In the genomic region with DNA sequence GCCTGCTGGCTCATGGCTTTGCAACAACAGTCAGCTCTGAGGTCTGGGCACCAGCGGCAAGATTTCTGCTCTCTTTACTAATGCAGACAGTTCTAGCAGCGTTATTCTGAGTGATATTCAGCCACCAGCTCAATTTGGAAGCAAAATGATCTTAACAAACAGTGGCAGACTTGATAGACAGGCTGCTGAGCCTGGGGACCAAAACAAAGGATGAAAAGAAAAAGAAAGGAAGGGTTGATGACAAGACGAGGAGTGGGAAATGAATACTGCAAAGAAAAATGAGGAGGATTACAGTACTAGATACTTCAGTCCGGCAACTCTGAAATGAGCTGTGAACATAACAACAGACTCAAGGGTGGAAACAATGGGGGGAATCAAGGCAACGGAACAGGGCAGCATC, we compare ENCODE assay signal across 22 cellular contexts. TPM values are rescaled to one million over a fixed set of nuclear protein-coding genes. Genes with fewer than 3 reads are reported as not detected.
DNase-seq lines count a peak whose midpoint lies in the region; ATAC-seq and TF ChIP-seq lines count a peak whose summit lies in the region.
"Had no signal": no experiment of that assay in that cellular context is flagged by ENCODE, and none has a peak within 500 bp of the region (broad histone marks: within the 10 kb centered on the region; RNA-seq: fewer than 3 reads in every experiment).

No MANE protein-coding gene starts in this region.

- no peak overlapping the region for H3K4me3 Mint-ChIP-seq in endodermal cell
- H3K4me3 Mint-ChIP-seq: CD14-positive monocyte; CD4-positive, alpha-beta T cell; CD8-positive, alpha-beta memory T cell; GM23338; H9 had no signal

- H2BK5ac ChIP-seq in neuronal stem cell (ENCODE audit: low read length): no peak overlapping the region

- no peak overlapping the region for H3K27ac Mint-ChIP-seq in endodermal cell
- H3K27ac Mint-ChIP-seq: CD14-positive monocyte; CD4-positive, alpha-beta T cell; CD8-positive, alpha-beta memory T cell; GM23338; H9 had no signal

- H3K9me3 Mint-ChIP-seq in endodermal cell: peaks cover 2% of the 10 kb centered on the region
- H3K9me3 Mint-ChIP-seq: CD8-positive, alpha-beta memory T cell; GM23338 had no signal

- H3K4me1 Mint-ChIP-seq in endodermal cell: peaks cover 28% of the 10 kb centered on the region
- H3K4me1 Mint-ChIP-seq: CD14-positive monocyte; CD8-positive, alpha-beta memory T cell had no signal

- H2BK120ac ChIP-seq in neuronal stem cell (ENCODE audit: low read depth, low read length): no peak overlapping the region

- H3K27me3 Mint-ChIP-seq in endodermal cell (ENCODE audit: insufficient read depth): no peaks in the 10 kb centered on the region
- H3K27me3 Mint-ChIP-seq: CD4-positive, alpha-beta T cell had no signal

- no peak overlapping the region for H3K14ac ChIP-seq in neuronal stem cell (ENCODE audit: low read length)

- no peak overlapping the region for H2AK5ac ChIP-seq in neuronal stem cell (ENCODE audit: low read depth, low read length)

- peaks cover under 1% of the 10 kb centered on the region for H3K9me3 ChIP-seq in endodermal cell (ENCODE audit: control insufficient read depth, low read length)
- H3K9me3 ChIP-seq in neuronal stem cell (replicated peaks in 1 of 2; ENCODE audit: control insufficient read depth in 2 of 2, insufficient read depth in 1 of 2, low read depth in 1 of 2, low read length in 2 of 2): no peaks in the 10 kb centered on the region
- H3K9me3 ChIP-seq: BE2C had no signal

- H3K9ac ChIP-seq in endodermal cell (ENCODE audit: extremely low read depth, low read length, poor library complexity, severe bottlenecking) (no peak overlapping the region), neuronal stem cell (ENCODE audit: low read depth, low read length, poor library complexity) (no peak overlapping the region)
- H3K9ac ChIP-seq: BLaER1 treated with 17β-estradiol and CSF1 and Interleukin-3, amounts not matched to agents 10 nM and 100 nM had no signal

- H3K4me3 ChIP-seq in endodermal cell (ENCODE audit: low read length): no peak overlapping the region
- H3K4me3 ChIP-seq in neuronal stem cell (ENCODE audit: low read length in 2 of 2): no peak overlapping the region
- H3K4me3 ChIP-seq: BLaER1 treated with 17β-estradiol and CSF1 and Interleukin-3, amounts not matched to agents 10 nM and 100 nM; GM12878; GM23338 had no signal

- no peak overlapping the region for H3K4ac ChIP-seq in neuronal stem cell (ENCODE audit: low read length)

- H3K23ac ChIP-seq in neuronal stem cell (ENCODE audit: low read depth, low read length, poor library complexity): no peak overlapping the region

- no peak overlapping the region for H2BK15ac ChIP-seq in neuronal stem cell (ENCODE audit: low read length)

- no peak for ATAC-seq in GM18519 (IDR thresholded peaks at IDR 0.05; ENCODE audit: low FRiP score, unreplicated experiment)
- ATAC-seq: GM12878, GM23338, HCT116 had no signal

- no peak overlapping the region for H4K91ac ChIP-seq in neuronal stem cell (ENCODE audit: low read depth, low read length, poor library complexity)

- H3K36me3 ChIP-seq in endodermal cell (ENCODE audit: control insufficient read depth, insufficient read depth, low read length) (no peaks in the 10 kb centered on the region), neuronal stem cell (replicated peaks in 1 of 2; ENCODE audit: control insufficient read depth in 2 of 2, insufficient read depth in 2 of 2, low read length in 2 of 2) (no peaks in the 10 kb centered on the region)
- H3K36me3 ChIP-seq: BE2C; BLaER1 treated with 17β-estradiol and CSF1 and Interleukin-3, amounts not matched to agents 10 nM and 100 nM had no signal

- no peaks in the 10 kb centered on the region for H3K27me3 ChIP-seq in endodermal cell (ENCODE audit: control insufficient read depth, insufficient read depth, low read length, poor library complexity, severe bottlenecking)
- no peaks in the 10 kb centered on the region for H3K27me3 ChIP-seq in neuronal stem cell (ENCODE audit: control insufficient read depth in 3 of 3, insufficient read depth in 3 of 3, low read depth in 1 of 3, low read length in 3 of 3)
- H3K27me3 ChIP-seq: BE2C; BLaER1 treated with 17β-estradiol and CSF1 and Interleukin-3, amounts not matched to agents 10 nM and 100 nM had no signal

- H3K27ac ChIP-seq in endodermal cell (ENCODE audit: low read depth, low read length): peak overlapping the region; percentile 62
- H3K27ac ChIP-seq in neuronal stem cell (replicated peaks; ENCODE audit: low read length): no peak overlapping the region
- H3K27ac ChIP-seq in substantia nigra (ENCODE audit: low read depth, low read length, poor library complexity, severe bottlenecking): peak overlapping the region; percentile 49
- H3K27ac ChIP-seq: 22Rv1; BLaER1 treated with 17β-estradiol and CSF1 and Interleukin-3, amounts not matched to agents 10 nM and 100 nM had no signal

- H3K4me1 ChIP-seq in endodermal cell (ENCODE audit: control insufficient read depth, insufficient read depth, low read length) (peaks cover 6% of the 10 kb centered on the region), neuronal stem cell (ENCODE audit: control insufficient read depth in 2 of 2, insufficient read depth in 1 of 2, low read depth in 1 of 2, low read length in 2 of 2) (peaks cover 2 to 4% of the 10 kb centered on the region in 2 donors)

- no peak overlapping the region for H3K4me2 ChIP-seq in neuronal stem cell (ENCODE audit: insufficient read depth, low read length, poor library complexity, severe bottlenecking)
- H3K4me2 ChIP-seq: BLaER1 treated with 17β-estradiol and CSF1 and Interleukin-3, amounts not matched to agents 10 nM and 100 nM; GM23338 had no signal

- no peaks in the 10 kb centered on the region for H3K36me3 Mint-ChIP-seq in endodermal cell (ENCODE audit: low read depth)

- no peak overlapping the region for H2BK12ac ChIP-seq in neuronal stem cell (ENCODE audit: low read length)

- TF ChIP-seq CTCF in endodermal cell (conservative IDR thresholded peaks at IDR 0.05): no peak

- no peaks in the 10 kb centered on the region for H3K79me1 ChIP-seq in neuronal stem cell (ENCODE audit: low read depth, low read length)

- DNase-seq in DMS 273 (lab: John Stamatoyannopoulos, UW; ENCODE audit: unreplicated experiment) (peak; percentile 1), DMS 273 treated with DMSO at 0.1 percent for 48 hours (lab: John Stamatoyannopoulos, UW) (no peak), endodermal cell (no peak), neuronal stem cell (ENCODE audit: low spot score) (no peak), substantia nigra (lab: John Stamatoyannopoulos, UW) (no peak), NCI-H2196 (lab: John Stamatoyannopoulos, UW; ENCODE audit: unreplicated experiment) (no peak), NAMALWA (ENCODE audit: low spot score) (no peak)
- DNase-seq: AML-193; BE2C; CD4-positive, alpha-beta T cell; CD8-positive, alpha-beta memory T cell; DMS153; DND-41; GDM1; H9 had no signal

- peak overlapping the region; percentile 47 for H2AFZ ChIP-seq in neuronal stem cell (ENCODE audit: low read length)
- H2AFZ ChIP-seq: GM23338 had no signal

- H4K8ac ChIP-seq in neuronal stem cell (ENCODE audit: low read depth, low read length): no peak overlapping the region

- H3K18ac ChIP-seq in neuronal stem cell (ENCODE audit: low read length): no peak overlapping the region

- WGBS in endodermal cell (ENCODE audit: insufficient coverage in 1 of 2, insufficient read length in 1 of 2), 2 experiments: 74 to 91% methylated on average over 4 to 5 of the region's 5 CpGs
- no CpG with 5 or more reads among the region's 5 CpGs for WGBS in neuronal stem cell (ENCODE audit: extremely low coverage in 2 of 2, insufficient read length in 2 of 2, insufficient replicate concordance in 1 of 2), 2 donors

RNA-seq across cellular contexts. Expression of a gene that starts 28.8 kb away (rescaled TPM):
- total RNA-seq in endodermal cell: 10 to 100 TPM in 1 of 2 donors, 1 to 10 TPM in 1; 6.8 to 12.3 TPM
- polyA plus RNA-seq in endodermal cell (2013, experiment 1 of 2): 2.0 TPM
- 2.4 TPM for polyA plus RNA-seq in endodermal cell (2013, experiment 2 of 2)
- polyA plus RNA-seq in neuronal stem cell (2013, experiment 1 of 2): 3.6 TPM
- polyA plus RNA-seq in neuronal stem cell (2013, experiment 2 of 2): 4.1 TPM
